ENCODE assay signal across 9 cellular contexts in the genomic region with DNA sequence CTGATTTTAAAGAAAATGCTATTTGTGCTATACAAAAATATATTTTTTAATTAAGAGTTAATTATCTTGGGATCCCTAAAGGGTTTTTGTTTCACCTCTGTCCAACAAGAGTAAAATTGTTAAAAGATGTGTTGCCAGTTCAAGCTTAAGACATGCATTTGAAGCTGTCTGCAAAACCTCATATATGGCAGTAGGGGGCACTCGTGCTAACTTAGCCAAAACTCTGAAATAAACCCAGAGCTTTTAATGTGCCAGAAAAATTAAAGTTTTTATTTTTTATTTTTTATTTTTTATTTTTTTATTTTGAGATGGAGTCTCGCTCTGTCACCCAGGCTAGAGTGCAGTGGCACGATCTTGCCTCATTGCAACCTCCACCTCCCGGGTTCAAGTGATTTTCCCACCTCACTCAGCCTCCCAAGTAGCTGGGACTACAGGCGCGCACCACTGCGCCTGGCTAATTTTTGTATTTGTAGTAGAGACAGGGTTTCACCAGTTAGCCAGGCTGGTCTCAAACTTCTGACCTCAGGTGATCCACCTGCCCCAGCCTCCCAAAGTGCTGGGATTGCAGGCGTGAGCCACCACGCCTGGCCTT. TPM values are rescaled to one million over a fixed set of nuclear protein-coding genes. Genes with fewer than 3 reads are reported as not detected.
A peak's percentile ranks its signal among the peaks of the same experiment; 100 is the strongest.
DNase-seq lines count a peak whose midpoint lies in the region; ATAC-seq and TF ChIP-seq lines count a peak whose summit lies in the region.
"Not testable (repeated sequence)": the region's sequence is repeated elsewhere in the genome, so short reads cannot be mapped to it uniquely, and the experiment has no call there.
"Had no signal": no experiment of that assay in that cellular context is flagged by ENCODE, and none has a peak within 500 bp of the region (broad histone marks: within the 10 kb centered on the region; RNA-seq: fewer than 3 reads in every experiment).

No MANE protein-coding gene starts in this region.

- not testable (repeated sequence) for H3K79me1 ChIP-seq in H9 (ENCODE audit: insufficient read depth, low read depth, low read length, poor library complexity, severe bottlenecking)

- not testable (repeated sequence) for H3K56ac ChIP-seq in H9 (ENCODE audit: insufficient read length, low read depth, low read length)

- in situ Hi-C loops in Panc1 (cut with HindIII; ENCODE audit: low pct_unique_long_range_greater_than_20kb, low sequenced_read_pairs) = not testable (repeated sequence)

- not testable (repeated sequence) for H3K18ac ChIP-seq in H9 (ENCODE audit: insufficient read length, low read depth, low read length)

- not testable (repeated sequence) for H4K20me1 ChIP-seq in H9 (ENCODE audit: control insufficient read depth, insufficient read depth, insufficient read length)

- H4K91ac ChIP-seq in H9 (ENCODE audit: insufficient read length, low read depth, low read length) = not testable (repeated sequence)

- not testable (repeated sequence) for H2BK5ac ChIP-seq in H9 (ENCODE audit: insufficient read length, low read length)

- not testable (repeated sequence) for H3K14ac ChIP-seq in H9 (ENCODE audit: insufficient read depth, low read length)

- H3K36me3 Mint-ChIP-seq in H9 (ENCODE audit: insufficient read depth in 1 of 3, low read depth in 3 of 3) = peaks cover 23 to 69% (median 63%) of the 10 kb centered on the region in 3 experiments; a peak in 6 of 7 replicates
- peaks cover 0 to 86% (median 9%) of the 10 kb centered on the region in 3 donors for H3K36me3 Mint-ChIP-seq in naive thymus-derived CD8-positive, alpha-beta T cell

- H2BK12ac ChIP-seq in H9 (ENCODE audit: insufficient read length, low read depth, low read length) = not testable (repeated sequence)

- not testable (repeated sequence) for H3K79me2 ChIP-seq in H9 (ENCODE audit: insufficient read depth, low read length)

- H3K4me3 Mint-ChIP-seq in H9; naive thymus-derived CD8-positive, alpha-beta T cell: not testable (repeated sequence)

- peak; percentile 81 for TF ChIP-seq CTCF in H9 (conservative IDR thresholded peaks at IDR 0.05)
- TF ChIP-seq CTCF in Panc1 (IDR thresholded peaks at IDR 0.05) = peak; percentile 83
- peak; percentile 33 to 66 (median 49) for TF ChIP-seq CTCF in body of pancreas (IDR thresholded peaks at IDR 0.05)

- DNase-seq in A172 (ENCODE audit: low spot score) = peak; percentile 22
- DNase-seq in GM04504 (ENCODE audit: low read depth) = peak; percentile 8
- not testable (repeated sequence) for DNase-seq in H9; Panc1 (ENCODE audit: low read depth, low spot score); body of pancreas
- peak; percentile 83 to 84 for DNase-seq in Kasumi-1 (lab: John Stamatoyannopoulos, UW)
- peak; percentile 57 for DNase-seq in germinal center (ENCODE audit: low spot score)
- peak in 5 of 10 donors; percentile 18 to 55 (median 43) for DNase-seq in naive thymus-derived CD8-positive, alpha-beta T cell

- WGBS in H9 (ENCODE audit: extremely low coverage, insufficient read length, low lambda C conversion rate) = no CpG with 5 or more reads among the region's 9 CpGs
- 87 to 89% methylated on average over 9 of the region's 9 CpGs for WGBS in body of pancreas, 2 donors

- intact Hi-C loops in Panc1 (cut with micrococcal nuclease; ENCODE audit: unreplicated experiment) = loop anchor here (5.0 kb wide), 1 partner anchor 59 kb away; no protein-coding TSS in a partner anchor
- intact Hi-C loops in body of pancreas (cut with DNase I) = not testable (repeated sequence)

- not testable (repeated sequence) for H4K8ac ChIP-seq in H9 (replicated peaks; ENCODE audit: insufficient read length, low read depth, low read length)

- not testable (repeated sequence) for BruUV-seq in Panc1 (replicated peaks; lab: Mats Ljungman, UMichigan)

- CTCF ChIA-PET in Panc1 (lab: Charles Lee) = interaction anchor here (0.9 to 1.8 kb wide), 4 partner anchors 54 to 389 kb away, joined by 3 to 4 read pairs (median 4); no protein-coding TSS in a partner anchor

- H3K9ac ChIP-seq in H9 (ENCODE audit: extremely low read depth, insufficient read length, low read length) = not testable (repeated sequence)

- H3K23ac ChIP-seq in H9 (ENCODE audit: insufficient read length, low read depth, low read length) = not testable (repeated sequence)

- H3K27ac Mint-ChIP-seq in H9; naive thymus-derived CD8-positive, alpha-beta T cell: not testable (repeated sequence)

- not testable (repeated sequence) for H3K4ac ChIP-seq in H9 (ENCODE audit: low read depth, low read length)

- H3K9me3 ChIP-seq in H9 (ENCODE audit: control insufficient read depth, low read depth, low read length); Panc1 (ENCODE audit: control insufficient read depth, insufficient read depth, low read depth, low read length); body of pancreas: not testable (repeated sequence)

- not testable (repeated sequence) for H2BK120ac ChIP-seq in H9 (ENCODE audit: low read depth, low read length, poor library complexity, severe bottlenecking)

- not testable (repeated sequence) for H3K9me3 Mint-ChIP-seq in H9; naive thymus-derived CD8-positive, alpha-beta T cell

- not testable (repeated sequence) for H3K4me3 ChIP-seq in Panc1 (ENCODE audit: low read depth in 2 of 2, low read length in 2 of 2); body of pancreas

- ATAC-seq in Panc1, body of pancreas: not testable (repeated sequence)
- ATAC-seq in naive thymus-derived CD8-positive, alpha-beta T cell = peak; percentile 70

- not testable (repeated sequence) for H4K5ac ChIP-seq in H9 (ENCODE audit: insufficient read length, low read depth, low read length)

- H3K36me3 ChIP-seq in Panc1 (ENCODE audit: control insufficient read depth, insufficient read depth, low read length) (peaks cover 76% of the 10 kb centered on the region), body of pancreas (replicated peaks in 1 of 2; ENCODE audit: insufficient read depth in 1 of 2, low read depth in 2 of 2) (peaks cover 6 to 54% of the 10 kb centered on the region in 2 donors)

- H2BK15ac ChIP-seq in H9 (ENCODE audit: low read depth, low read length) = not testable (repeated sequence)

- H2BK20ac ChIP-seq in H9 (ENCODE audit: low read depth, low read length, poor library complexity, severe bottlenecking) = not testable (repeated sequence)

- H3K27me3 ChIP-seq in H9 (ENCODE audit: insufficient read depth, low read length); Panc1 (ENCODE audit: control insufficient read depth, insufficient read depth, low read length); body of pancreas: not testable (repeated sequence)

- H3K4me1 Mint-ChIP-seq in H9 = not testable (repeated sequence)
- H3K4me1 Mint-ChIP-seq in naive thymus-derived CD8-positive, alpha-beta T cell = peaks cover 0 to 14% (median 5%) of the 10 kb centered on the region in 4 donors

- not testable (repeated sequence) for H3T11ph ChIP-seq in H9 (ENCODE audit: low read length)

- H3K23me2 ChIP-seq in H9 (ENCODE audit: insufficient read length, low read depth, low read length, poor library complexity, severe bottlenecking) = not testable (repeated sequence)

- H3K27ac ChIP-seq in H9 (ENCODE audit: insufficient read length, low read depth, low read length); Panc1 (ENCODE audit: low read length); body of pancreas: not testable (repeated sequence)

- H3K27me3 Mint-ChIP-seq in H9 (ENCODE audit: low read depth); naive thymus-derived CD8-positive, alpha-beta T cell: not testable (repeated sequence)

- TF ChIP-seq POLR2A in body of pancreas (IDR thresholded peaks at IDR 0.05) = not testable (repeated sequence)

- H2AFZ ChIP-seq in H9 (ENCODE audit: low read length) = not testable (repeated sequence)

- H2AK5ac ChIP-seq in H9 (ENCODE audit: insufficient read length, low read length) = not testable (repeated sequence)

- H3K4me2 ChIP-seq in H9 (ENCODE audit: insufficient read depth, insufficient read length, low read length) = not testable (repeated sequence)

- not testable (repeated sequence) for H3K4me1 ChIP-seq in H9 (ENCODE audit: insufficient read depth, low read length); Panc1 (ENCODE audit: control insufficient read depth, insufficient read depth, low read length); body of pancreas

- POLR2A ChIA-PET in Panc1 (lab: Charles Lee) = interaction anchor here (1.0 kb wide), 1 partner anchor 9 kb away, joined by 3 read pairs; a partner anchor contains a TSS
- POLR2A ChIA-PET in naive thymus-derived CD8-positive, alpha-beta T cell (lab: Charles Lee) = interaction anchor here (0.9 kb wide), 1 partner anchor 67 kb away, joined by 4 read pairs; no protein-coding TSS in a partner anchor

RNA-seq across cellular contexts. Expression of a gene that starts 8.8 kb away (rescaled TPM):
- 364 and 445 TPM in 2 replicates for total RNA-seq in A172 (2014; rRNA removed; shearing (Covaris generic))
- total RNA-seq in H9 (2021) (95.2 and 95.6 TPM in 2 replicates), Panc1 (2021; ENCODE audit: unreplicated experiment) (188 TPM), body of pancreas (10 to 100 TPM; 52.1 to 55.5 TPM)
- polyA plus RNA-seq in Panc1 (2012; ENCODE audit: insufficient read length) = 159 TPM
- 10 to 100 TPM; 90.3 to 92.5 TPM for total RNA-seq in naive thymus-derived CD8-positive, alpha-beta T cell
- 100 to 1,000 TPM; 270 to 338 (median 281) TPM for polyA plus RNA-seq in naive thymus-derived CD8-positive, alpha-beta T cell

RNA-seq across cellular contexts. Expression of a gene that starts 25.5 kb away (rescaled TPM):
- not detected in 2 replicates for total RNA-seq in A172 (2014; rRNA removed; shearing (Covaris generic))
- total RNA-seq in H9 (2021) = not detected in 2 replicates
- total RNA-seq in Panc1 (2021; ENCODE audit: unreplicated experiment) = 0.41 TPM
- not detected for polyA plus RNA-seq in Panc1 (2012; ENCODE audit: insufficient read length)
- not detected for total RNA-seq in body of pancreas
- not detected for total RNA-seq in naive thymus-derived CD8-positive, alpha-beta T cell
- not detected for polyA plus RNA-seq in naive thymus-derived CD8-positive, alpha-beta T cell
- total RNA-seq: activated T-helper 17 cell treated with anti-CD3 and anti-CD28 coated beads, Interleukin-2, amount 50 U/mL, for 72 hours had no signal

RNA-seq across cellular contexts. Expression of a gene that starts 46.2 kb away (rescaled TPM):
- not detected in 2 replicates for total RNA-seq in A172 (2014; rRNA removed; shearing (Covaris generic))
- 6.4 and 6.6 TPM in 2 replicates for total RNA-seq in H9 (2021)
- 0.39 TPM for total RNA-seq in Panc1 (2021; ENCODE audit: unreplicated experiment)
- not detected for polyA plus RNA-seq in Panc1 (2012; ENCODE audit: insufficient read length)
- total RNA-seq in body of pancreas = under 1 TPM in 1 of 2 donors, not detected in 1; 0.26 TPM
- total RNA-seq in naive thymus-derived CD8-positive, alpha-beta T cell = under 1 TPM; 0.29 to 0.80 TPM
- under 1 TPM; 0.16 to 0.43 (median 0.24) TPM for polyA plus RNA-seq in naive thymus-derived CD8-positive, alpha-beta T cell
